Comparison of ENCODE assay signal across 1 cellular context in genomic region chr5:33490071-33490665, GRCh38.
TF ChIP-seq lines count a peak whose summit lies in the region.

No MANE protein-coding gene starts in this region.

TF ChIP-seq in HCT116, 20 proteins besides CTCF, POLR2A, EP300 and RAD21:
- TF ChIP-seq CBX3 (IDR thresholded peaks at IDR 0.05; ENCODE audit: low read depth), result no peak
- no peak for TF ChIP-seq EZH2phosphoT487 (IDR thresholded peaks at IDR 0.05; ENCODE audit: borderline replicate concordance)
